Comparison of ENCODE assay signal across 23 cellular contexts in the genomic region with DNA sequence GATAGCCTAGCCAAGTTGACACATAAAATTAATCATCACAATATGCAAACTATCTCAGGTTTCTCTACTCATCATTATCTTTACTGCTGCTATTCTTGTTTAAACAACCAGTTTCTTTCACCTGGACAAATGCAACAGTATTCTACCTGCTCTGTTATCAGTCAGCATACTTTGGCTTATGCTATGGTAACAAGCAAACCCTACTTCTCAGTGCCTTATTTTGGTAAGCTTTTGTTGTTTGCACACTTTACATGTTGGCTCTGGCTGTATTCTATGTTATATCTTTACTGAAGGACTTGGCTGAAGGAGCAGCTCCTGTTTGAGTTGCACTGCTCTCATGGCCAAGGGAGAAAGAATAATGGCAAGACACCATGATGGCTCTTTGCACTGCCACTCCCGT.
A peak's percentile ranks its signal among the peaks of the same experiment; 100 is the strongest.
DNase-seq lines count a peak whose midpoint lies in the region; ATAC-seq, FAIRE-seq and TF ChIP-seq lines count a peak whose summit lies in the region.
"Had no signal": no experiment of that assay in that cellular context is flagged by ENCODE, and none has a peak within 500 bp of the region (broad histone marks: within the 10 kb centered on the region; RNA-seq: fewer than 3 reads in every experiment).

No MANE protein-coding gene starts in this region.

- no peak for TF ChIP-seq POLR2A in HepG2 (IDR thresholded peaks at IDR 0.05; ENCODE audit: insufficient read depth in 1 of 2, low read depth in 2 of 2, low read length in 2 of 2)
- no peak for TF ChIP-seq POLR2A in right lobe of liver (IDR thresholded peaks at IDR 0.05)

- POLR2A ChIA-PET in HepG2 (lab: Yijun Ruan, JAX), result no interaction called here

- no peaks in the 10 kb centered on the region for H3K79me2 ChIP-seq in HepG2 (ENCODE audit: insufficient read depth, low read length)

- H3K9me3 ChIP-seq in HepG2 (ENCODE audit: low read length) (no peaks in the 10 kb centered on the region), right lobe of liver (no peaks in the 10 kb centered on the region)
- H3K9me3 ChIP-seq: A549 had no signal

- no peak overlapping the region for H2AFZ ChIP-seq in HepG2 (ENCODE audit: low read length)

- TF ChIP-seq CTCF in HepG2 (CRISPR knock-in tag; IDR thresholded peaks at IDR 0.05) (no peak), right lobe of liver (IDR thresholded peaks at IDR 0.05) (no peak), bronchial epithelial cell (IDR thresholded peaks at IDR 0.05; ENCODE audit: insufficient read depth, low read length, severe bottlenecking) (no peak)

- 50% methylated on average over 1 of the region's 1 CpG for WGBS in HepG2 (ENCODE audit: low lambda C conversion rate)
- WGBS in right lobe of liver (ENCODE audit: insufficient coverage, low coverage, low lambda C conversion rate, missing lambda C conversion rate), result 92% methylated on average over 1 of the region's 1 CpG

- CTCF ChIA-PET in HepG2 (lab: Yijun Ruan, JAX; ENCODE audit: low intra/inter-chr PET ratio, low total read pairs), result no interaction called here

- no peak for TF ChIP-seq EP300 in HepG2 (IDR thresholded peaks at IDR 0.05; ENCODE audit: low read depth in 2 of 2, low read length in 2 of 2)
- TF ChIP-seq EP300 in HepG2 (CRISPR knock-in tag; IDR thresholded peaks at IDR 0.05; ENCODE audit: borderline replicate concordance), result no peak

- H3K36me3 ChIP-seq in HepG2 (replicated peaks in 1 of 2; ENCODE audit: control insufficient read depth in 1 of 2, insufficient read depth in 2 of 2, low read length in 2 of 2) (no peaks in the 10 kb centered on the region), right lobe of liver (no peaks in the 10 kb centered on the region), bronchial epithelial cell (ENCODE audit: control insufficient read depth, insufficient read depth, low read length) (no peaks in the 10 kb centered on the region)

- H3K4me3 ChIP-seq in HepG2 (replicated peaks in 1 of 3; ENCODE audit: insufficient read depth in 1 of 3, low read depth in 2 of 3, low read length in 3 of 3) (no peak overlapping the region), right lobe of liver (no peak overlapping the region), bronchial epithelial cell (ENCODE audit: low read depth, low read length) (no peak overlapping the region)
- H3K4me3 ChIP-seq: A549 had no signal

- ATAC-seq in HepG2, result no peak
- no peak for ATAC-seq in right lobe of liver
- ATAC-seq in left ventricle myocardium superior, result no peak
- ATAC-seq: A549 had no signal

- H4K20me1 ChIP-seq in HepG2 (ENCODE audit: insufficient read depth, low read length), result no peaks in the 10 kb centered on the region

- no peak for FAIRE-seq in HepG2 (lab: Jason Lieb, UNC)
- no peak for FAIRE-seq in bronchial epithelial cell (lab: Jason Lieb, UNC)
- FAIRE-seq: A549, GM12891, GM18507, H1 had no signal

- peaks cover 87% of the 10 kb centered on the region for H3K4me1 ChIP-seq in HepG2 (ENCODE audit: insufficient read depth, low read length)
- H3K4me1 ChIP-seq in right lobe of liver, result peaks cover 0 to 37% (median 11%) of the 10 kb centered on the region in 4 donors
- H3K4me1 ChIP-seq: A549 had no signal

- no peak for TF ChIP-seq RAD21 in HepG2 (CRISPR knock-in tag; IDR thresholded peaks at IDR 0.05)

- no peak for DNase-seq in HepG2 (ENCODE audit: low spot score)
- DNase-seq in right lobe of liver, result no peak
- DNase-seq in NCI-H526 treated with DMSO at 0.1 percent for 48 hours (lab: John Stamatoyannopoulos, UW), result peak; percentile 93
- peak; percentile 18 for DNase-seq in bronchial epithelial cell (ENCODE audit: low read depth)
- no peak for DNase-seq in Ammon's horn (ENCODE audit: low spot score)
- DNase-seq in left ventricle myocardium superior, result no peak
- DNase-seq in putamen (ENCODE audit: low spot score), result no peak
- DNase-seq: 8988T; ACHN; AML-193; C1 segment of cervical spinal cord; Calu3; CD4-positive, alpha-beta memory T cell; COR-L47; DMS53; DMS79 treated with DMSO at 0.1 percent for 48 hours; GF-D8; H7; HCEC 1CT had no signal

- H3K4me2 ChIP-seq in HepG2 (ENCODE audit: low read depth, low read length), result no peak overlapping the region
- H3K4me2 ChIP-seq: A549 had no signal

- H3K27ac ChIP-seq in HepG2 (ENCODE audit: extremely low read length, insufficient read depth, low read length) (no peak overlapping the region), right lobe of liver (no peak overlapping the region)
- H3K27ac ChIP-seq: A549 had no signal

- intact Hi-C loops in HepG2 (cut with micrococcal nuclease; ENCODE audit: unreplicated experiment), result no loop called here
- intact Hi-C loops in right lobe of liver (cut with DNase I), result no loop called here
- intact Hi-C loops in left ventricle myocardium superior (cut with micrococcal nuclease), result no loop called here

- no TSS peak for BruUV-seq in HepG2 (replicated peaks; lab: Mats Ljungman, UMichigan)

- in situ Hi-C loops in HepG2 (cut with HindIII; ENCODE audit: extremely low pct_ligation_motif_present, low pct_unique_long_range_greater_than_20kb), result no loop called here

- no peaks in the 10 kb centered on the region for H3K27me3 ChIP-seq in HepG2 (ENCODE audit: control insufficient read depth in 1 of 2, insufficient read depth in 2 of 2, low read length in 2 of 2)
- H3K27me3 ChIP-seq in right lobe of liver, result no peaks in the 10 kb centered on the region
- peaks cover 2% of the 10 kb centered on the region for H3K27me3 ChIP-seq in bronchial epithelial cell (ENCODE audit: control insufficient read depth, insufficient read depth, low read length)

- H3K9ac ChIP-seq in HepG2 (ENCODE audit: insufficient read depth, low read depth, low read length), result no peak overlapping the region

TF ChIP-seq in HepG2, 621 proteins besides CTCF, POLR2A, EP300 and RAD21:
- TF ChIP-seq RBAK (CRISPR knock-in tag; IDR thresholded peaks at IDR 0.05) (peak; percentile 69; the same call in 1 of the 2 replicates), ZNF12 (CRISPR knock-in tag; IDR thresholded peaks at IDR 0.05) (0 out of 2 replicates have a peak, but pooled peaks have one; percentile 48), GLI4 (CRISPR knock-in tag; IDR thresholded peaks at IDR 0.05; ENCODE audit: borderline replicate concordance) (no peak)
- TF ChIP-seq, protein P1, sequence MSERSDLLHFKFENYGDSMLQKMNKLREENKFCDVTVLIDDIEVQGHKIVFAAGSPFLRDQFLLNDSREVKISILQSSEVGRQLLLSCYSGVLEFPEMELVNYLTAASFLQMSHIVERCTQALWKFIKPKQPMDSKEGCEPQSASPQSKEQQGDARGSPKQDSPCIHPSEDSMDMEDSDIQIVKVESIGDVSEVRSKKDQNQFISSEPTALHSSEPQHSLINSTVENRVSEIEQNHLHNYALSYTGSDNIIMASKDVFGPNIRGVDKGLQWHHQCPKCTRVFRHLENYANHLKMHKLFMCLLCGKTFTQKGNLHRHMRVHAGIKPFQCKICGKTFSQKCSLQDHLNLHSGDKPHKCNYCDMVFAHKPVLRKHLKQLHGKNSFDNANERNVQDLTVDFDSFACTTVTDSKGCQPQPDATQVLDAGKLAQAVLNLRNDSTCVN (CRISPR knock-in tag; IDR thresholded peaks at IDR 0.05; ENCODE audit: borderline replicate concordance), result no peak
TF ChIP-seq in HepG2: peak in this region for 2.

Comparison
In these comparisons a context has a peak if more than half of its experiments do, and no peak if none do; other contexts are left out.
1. DNase-seq: peak in NCI-H526 treated with DMSO at 0.1 percent for 48 hours (single experiment) and bronchial epithelial cell (single experiment); none in HepG2 (single experiment), right lobe of liver (0 of 3), Ammon's horn (single experiment), left ventricle myocardium superior (single experiment) and putamen (single experiment).